In the genomic region with DNA sequence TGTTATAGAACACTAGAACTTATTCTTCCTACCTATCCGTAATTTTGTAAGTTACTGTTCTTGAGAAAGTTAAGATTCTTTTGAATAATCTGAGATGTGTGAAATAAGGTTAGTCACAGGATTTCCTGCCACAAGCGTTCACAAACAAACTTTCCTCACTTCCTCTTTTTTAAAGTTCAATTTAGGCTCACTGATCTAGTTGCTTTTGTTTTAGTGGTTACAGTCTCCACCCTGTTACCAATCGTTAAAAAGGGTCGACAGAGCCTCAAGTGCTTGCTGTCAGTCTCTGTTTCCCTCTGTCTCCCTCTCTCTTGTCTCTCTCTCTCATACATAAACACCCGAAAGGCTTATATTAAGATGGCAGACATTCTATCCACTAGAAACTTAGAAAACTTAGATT, we compare ENCODE assay signal across 1 cellular context.
TF ChIP-seq lines count a peak whose summit lies in the region.

No MANE protein-coding gene starts in this region.

TF ChIP-seq in K562, 482 proteins besides CTCF, POLR2A, EP300 and RAD21 (continued from another document):
- TF ChIP-seq NR2C2 (CRISPR knock-in tag; IDR thresholded peaks at IDR 0.05) (no peak), NR2C2 (tag; IDR thresholded peaks at IDR 0.05) (peak; percentile 39; the same call in 1 of the 2 replicates), SOX6 (IDR thresholded peaks at IDR 0.05) (peak; percentile 35; the same call in 1 of the 2 replicates), STAT5A (IDR thresholded peaks at IDR 0.05; ENCODE audit: borderline replicate concordance, low read length) (no peak), SMARCE1 (IDR thresholded peaks at IDR 0.05) (peak; percentile 54; the same call in 1 of the 2 replicates), ETV6 (IDR thresholded peaks at IDR 0.05; ENCODE audit: borderline replicate concordance in 1 of 2, low read depth in 2 of 2, low read length in 1 of 2) (no peak), ETV6 (CRISPR knock-in tag; IDR thresholded peaks at IDR 0.05; ENCODE audit: borderline replicate concordance) (no peak), ZNF584 (CRISPR knock-in tag; IDR thresholded peaks at IDR 0.05; ENCODE audit: low read depth) (0 out of 2 replicates have a peak, but pooled peaks have one; percentile 44), MYBL2 (IDR thresholded peaks at IDR 0.05; ENCODE audit: low read depth) (peak; percentile 62; the same call in 1 of the 2 replicates), MYBL2 (CRISPR knock-in tag; IDR thresholded peaks at IDR 0.05; ENCODE audit: borderline replicate concordance) (no peak), CSDE1 (IDR thresholded peaks at IDR 0.05) (no peak), NFRKB (IDR thresholded peaks at IDR 0.05; ENCODE audit: low read depth) (0 out of 2 replicates have a peak, but pooled peaks have one; percentile 34), SPI1 (IDR thresholded peaks at IDR 0.05; ENCODE audit: borderline replicate concordance, low read depth, low read length) (peak; percentile 100), EWSR1 (IDR thresholded peaks at IDR 0.05; ENCODE audit: borderline replicate concordance, low read depth, partially characterized antibody) (no peak), ZNF121 (CRISPR knock-in tag; conservative IDR thresholded peaks at IDR 0.05) (no peak), HMG20B (CRISPR knock-in tag; IDR thresholded peaks at IDR 0.05) (no peak), TARDBP (IDR thresholded peaks at IDR 0.05) (no peak), SMARCA4 (IDR thresholded peaks at IDR 0.05) (peak; percentile 37; the same call in 1 of the 2 replicates), FUS (optimal IDR thresholded peaks at IDR 0.05; ENCODE audit: low read depth, low read length) (no peak), ARID2 (IDR thresholded peaks at IDR 0.05) (no peak), SAFB (IDR thresholded peaks at IDR 0.05; ENCODE audit: borderline replicate concordance, low read depth, low read length) (no peak), BACH1 (tag; IDR thresholded peaks at IDR 0.05) (0 out of 2 replicates have a peak, but pooled peaks have one; percentile 52), GABPA (tag; conservative IDR thresholded peaks at IDR 0.05; ENCODE audit: low read depth) (peak; percentile 43; the same call in 1 of the 2 replicates), SRSF9 (IDR thresholded peaks at IDR 0.05; ENCODE audit: borderline replicate concordance, low read depth, low read length) (no peak), LEF1 (IDR thresholded peaks at IDR 0.05) (peak; percentile 34; the same call in 1 of the 2 replicates)
- TF ChIP-seq, protein P1, sequence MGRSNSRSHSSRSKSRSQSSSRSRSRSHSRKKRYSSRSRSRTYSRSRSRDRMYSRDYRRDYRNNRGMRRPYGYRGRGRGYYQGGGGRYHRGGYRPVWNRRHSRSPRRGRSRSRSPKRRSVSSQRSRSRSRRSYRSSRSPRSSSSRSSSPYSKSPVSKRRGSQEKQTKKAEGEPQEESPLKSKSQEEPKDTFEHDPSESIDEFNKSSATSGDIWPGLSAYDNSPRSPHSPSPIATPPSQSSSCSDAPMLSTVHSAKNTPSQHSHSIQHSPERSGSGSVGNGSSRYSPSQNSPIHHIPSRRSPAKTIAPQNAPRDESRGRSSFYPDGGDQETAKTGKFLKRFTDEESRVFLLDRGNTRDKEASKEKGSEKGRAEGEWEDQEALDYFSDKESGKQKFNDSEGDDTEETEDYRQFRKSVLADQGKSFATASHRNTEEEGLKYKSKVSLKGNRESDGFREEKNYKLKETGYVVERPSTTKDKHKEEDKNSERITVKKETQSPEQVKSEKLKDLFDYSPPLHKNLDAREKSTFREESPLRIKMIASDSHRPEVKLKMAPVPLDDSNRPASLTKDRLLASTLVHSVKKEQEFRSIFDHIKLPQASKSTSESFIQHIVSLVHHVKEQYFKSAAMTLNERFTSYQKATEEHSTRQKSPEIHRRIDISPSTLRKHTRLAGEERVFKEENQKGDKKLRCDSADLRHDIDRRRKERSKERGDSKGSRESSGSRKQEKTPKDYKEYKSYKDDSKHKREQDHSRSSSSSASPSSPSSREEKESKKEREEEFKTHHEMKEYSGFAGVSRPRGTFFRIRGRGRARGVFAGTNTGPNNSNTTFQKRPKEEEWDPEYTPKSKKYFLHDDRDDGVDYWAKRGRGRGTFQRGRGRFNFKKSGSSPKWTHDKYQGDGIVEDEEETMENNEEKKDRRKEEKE (IDR thresholded peaks at IDR 0.05; ENCODE audit: borderline replicate concordance in 1 of 2, control insufficient read depth in 1 of 2, low read depth in 2 of 2, low read length in 1 of 2): no peak
- TF ChIP-seq, protein P2, sequence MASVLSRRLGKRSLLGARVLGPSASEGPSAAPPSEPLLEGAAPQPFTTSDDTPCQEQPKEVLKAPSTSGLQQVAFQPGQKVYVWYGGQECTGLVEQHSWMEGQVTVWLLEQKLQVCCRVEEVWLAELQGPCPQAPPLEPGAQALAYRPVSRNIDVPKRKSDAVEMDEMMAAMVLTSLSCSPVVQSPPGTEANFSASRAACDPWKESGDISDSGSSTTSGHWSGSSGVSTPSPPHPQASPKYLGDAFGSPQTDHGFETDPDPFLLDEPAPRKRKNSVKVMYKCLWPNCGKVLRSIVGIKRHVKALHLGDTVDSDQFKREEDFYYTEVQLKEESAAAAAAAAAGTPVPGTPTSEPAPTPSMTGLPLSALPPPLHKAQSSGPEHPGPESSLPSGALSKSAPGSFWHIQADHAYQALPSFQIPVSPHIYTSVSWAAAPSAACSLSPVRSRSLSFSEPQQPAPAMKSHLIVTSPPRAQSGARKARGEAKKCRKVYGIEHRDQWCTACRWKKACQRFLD (CRISPR knock-in tag; IDR thresholded peaks at IDR 0.05): 0 out of 2 replicates have a peak, but pooled peaks have one; percentile 26
- TF ChIP-seq, protein P3, sequence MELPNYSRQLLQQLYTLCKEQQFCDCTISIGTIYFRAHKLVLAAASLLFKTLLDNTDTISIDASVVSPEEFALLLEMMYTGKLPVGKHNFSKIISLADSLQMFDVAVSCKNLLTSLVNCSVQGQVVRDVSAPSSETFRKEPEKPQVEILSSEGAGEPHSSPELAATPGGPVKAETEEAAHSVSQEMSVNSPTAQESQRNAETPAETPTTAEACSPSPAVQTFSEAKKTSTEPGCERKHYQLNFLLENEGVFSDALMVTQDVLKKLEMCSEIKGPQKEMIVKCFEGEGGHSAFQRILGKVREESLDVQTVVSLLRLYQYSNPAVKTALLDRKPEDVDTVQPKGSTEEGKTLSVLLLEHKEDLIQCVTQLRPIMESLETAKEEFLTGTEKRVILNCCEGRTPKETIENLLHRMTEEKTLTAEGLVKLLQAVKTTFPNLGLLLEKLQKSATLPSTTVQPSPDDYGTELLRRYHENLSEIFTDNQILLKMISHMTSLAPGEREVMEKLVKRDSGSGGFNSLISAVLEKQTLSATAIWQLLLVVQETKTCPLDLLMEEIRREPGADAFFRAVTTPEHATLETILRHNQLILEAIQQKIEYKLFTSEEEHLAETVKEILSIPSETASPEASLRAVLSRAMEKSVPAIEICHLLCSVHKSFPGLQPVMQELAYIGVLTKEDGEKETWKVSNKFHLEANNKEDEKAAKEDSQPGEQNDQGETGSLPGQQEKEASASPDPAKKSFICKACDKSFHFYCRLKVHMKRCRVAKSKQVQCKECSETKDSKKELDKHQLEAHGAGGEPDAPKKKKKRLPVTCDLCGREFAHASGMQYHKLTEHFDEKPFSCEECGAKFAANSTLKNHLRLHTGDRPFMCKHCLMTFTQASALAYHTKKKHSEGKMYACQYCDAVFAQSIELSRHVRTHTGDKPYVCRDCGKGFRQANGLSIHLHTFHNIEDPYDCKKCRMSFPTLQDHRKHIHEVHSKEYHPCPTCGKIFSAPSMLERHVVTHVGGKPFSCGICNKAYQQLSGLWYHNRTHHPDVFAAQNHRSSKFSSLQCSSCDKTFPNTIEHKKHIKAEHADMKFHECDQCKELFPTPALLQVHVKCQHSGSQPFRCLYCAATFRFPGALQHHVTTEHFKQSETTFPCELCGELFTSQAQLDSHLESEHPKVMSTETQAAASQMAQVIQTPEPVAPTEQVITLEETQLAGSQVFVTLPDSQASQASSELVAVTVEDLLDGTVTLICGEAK (IDR thresholded peaks at IDR 0.05): peak; percentile 79
- TF ChIP-seq, protein P3 (CRISPR knock-in tag; IDR thresholded peaks at IDR 0.05): no peak
- TF ChIP-seq, protein P4, sequence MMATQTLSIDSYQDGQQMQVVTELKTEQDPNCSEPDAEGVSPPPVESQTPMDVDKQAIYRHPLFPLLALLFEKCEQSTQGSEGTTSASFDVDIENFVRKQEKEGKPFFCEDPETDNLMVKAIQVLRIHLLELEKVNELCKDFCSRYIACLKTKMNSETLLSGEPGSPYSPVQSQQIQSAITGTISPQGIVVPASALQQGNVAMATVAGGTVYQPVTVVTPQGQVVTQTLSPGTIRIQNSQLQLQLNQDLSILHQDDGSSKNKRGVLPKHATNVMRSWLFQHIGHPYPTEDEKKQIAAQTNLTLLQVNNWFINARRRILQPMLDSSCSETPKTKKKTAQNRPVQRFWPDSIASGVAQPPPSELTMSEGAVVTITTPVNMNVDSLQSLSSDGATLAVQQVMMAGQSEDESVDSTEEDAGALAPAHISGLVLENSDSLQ (IDR thresholded peaks at IDR 0.05): peak; percentile 23; the same call in 1 of the 2 replicates
- TF ChIP-seq, protein P5, sequence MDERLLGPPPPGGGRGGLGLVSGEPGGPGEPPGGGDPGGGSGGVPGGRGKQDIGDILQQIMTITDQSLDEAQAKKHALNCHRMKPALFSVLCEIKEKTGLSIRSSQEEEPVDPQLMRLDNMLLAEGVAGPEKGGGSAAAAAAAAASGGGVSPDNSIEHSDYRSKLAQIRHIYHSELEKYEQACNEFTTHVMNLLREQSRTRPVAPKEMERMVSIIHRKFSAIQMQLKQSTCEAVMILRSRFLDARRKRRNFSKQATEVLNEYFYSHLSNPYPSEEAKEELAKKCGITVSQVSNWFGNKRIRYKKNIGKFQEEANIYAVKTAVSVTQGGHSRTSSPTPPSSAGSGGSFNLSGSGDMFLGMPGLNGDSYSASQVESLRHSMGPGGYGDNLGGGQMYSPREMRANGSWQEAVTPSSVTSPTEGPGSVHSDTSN (CRISPR knock-in tag; IDR thresholded peaks at IDR 0.05; ENCODE audit: low read depth): no peak
- TF ChIP-seq, protein P5 (tag; conservative IDR thresholded peaks at IDR 0.05; ENCODE audit: low read depth): 0 out of 2 replicates have a peak, but pooled peaks have one; percentile 7
- TF ChIP-seq, protein P6, sequence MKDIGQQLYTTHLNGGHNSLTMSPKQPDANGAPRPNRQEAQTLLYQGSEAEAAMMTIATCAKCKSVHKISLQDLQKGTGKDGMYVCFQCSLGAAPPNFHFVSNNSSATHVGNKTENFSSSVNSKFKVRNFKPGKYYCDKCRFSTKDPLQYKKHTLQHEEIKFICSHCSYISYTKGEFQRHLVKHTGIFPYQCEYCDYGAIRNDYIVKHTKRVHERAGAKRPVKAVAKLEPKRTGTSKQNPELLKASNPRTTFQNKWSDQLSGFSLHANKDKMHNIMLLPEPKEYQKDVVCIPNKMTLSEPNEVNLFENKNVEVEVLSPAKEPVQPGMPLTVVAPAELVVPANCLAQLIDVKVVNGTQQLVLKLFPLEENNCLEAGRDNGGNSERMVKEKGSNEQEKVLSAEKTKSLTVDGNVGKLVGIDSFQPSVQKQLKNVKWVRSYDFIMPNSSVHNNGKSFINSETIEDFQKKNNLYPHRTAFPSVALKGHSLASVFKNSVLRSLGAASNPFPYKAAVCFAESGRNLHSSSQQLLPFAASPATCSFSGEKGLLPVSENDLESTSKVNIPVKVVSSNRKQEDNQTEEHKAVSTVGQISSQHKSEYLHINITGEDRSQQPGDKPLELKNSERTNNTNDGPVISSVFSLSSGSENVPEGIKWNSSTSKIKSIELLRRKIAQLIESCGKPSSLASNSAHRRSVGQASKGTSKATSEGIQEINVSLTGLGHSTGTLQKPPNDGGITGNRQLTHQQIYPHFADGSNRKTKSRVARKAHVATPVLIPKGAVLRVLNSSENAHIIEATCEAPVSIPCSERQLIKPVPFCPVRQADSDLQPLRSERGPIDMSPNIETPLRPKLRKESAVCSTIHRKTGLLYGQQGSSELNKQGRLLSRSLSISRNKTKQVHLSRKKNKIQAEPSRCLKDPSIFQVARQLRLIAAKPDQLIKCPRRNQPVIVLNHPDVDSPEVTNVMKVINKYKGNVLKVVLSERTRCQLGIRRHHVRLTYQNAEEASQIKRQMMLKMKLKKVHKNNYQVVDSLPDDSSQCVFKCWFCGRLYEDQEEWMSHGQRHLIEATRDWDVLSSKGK (CRISPR knock-in tag; IDR thresholded peaks at IDR 0.05): no peak
- TF ChIP-seq, protein P7, sequence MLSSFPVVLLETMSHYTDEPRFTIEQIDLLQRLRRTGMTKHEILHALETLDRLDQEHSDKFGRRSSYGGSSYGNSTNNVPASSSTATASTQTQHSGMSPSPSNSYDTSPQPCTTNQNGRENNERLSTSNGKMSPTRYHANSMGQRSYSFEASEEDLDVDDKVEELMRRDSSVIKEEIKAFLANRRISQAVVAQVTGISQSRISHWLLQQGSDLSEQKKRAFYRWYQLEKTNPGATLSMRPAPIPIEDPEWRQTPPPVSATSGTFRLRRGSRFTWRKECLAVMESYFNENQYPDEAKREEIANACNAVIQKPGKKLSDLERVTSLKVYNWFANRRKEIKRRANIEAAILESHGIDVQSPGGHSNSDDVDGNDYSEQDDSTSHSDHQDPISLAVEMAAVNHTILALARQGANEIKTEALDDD (IDR thresholded peaks at IDR 0.05): peak; percentile 90
TF ChIP-seq in K562: peak in this region for 21.
